ENCODE assay signal across 19 cellular contexts in the genomic region with DNA sequence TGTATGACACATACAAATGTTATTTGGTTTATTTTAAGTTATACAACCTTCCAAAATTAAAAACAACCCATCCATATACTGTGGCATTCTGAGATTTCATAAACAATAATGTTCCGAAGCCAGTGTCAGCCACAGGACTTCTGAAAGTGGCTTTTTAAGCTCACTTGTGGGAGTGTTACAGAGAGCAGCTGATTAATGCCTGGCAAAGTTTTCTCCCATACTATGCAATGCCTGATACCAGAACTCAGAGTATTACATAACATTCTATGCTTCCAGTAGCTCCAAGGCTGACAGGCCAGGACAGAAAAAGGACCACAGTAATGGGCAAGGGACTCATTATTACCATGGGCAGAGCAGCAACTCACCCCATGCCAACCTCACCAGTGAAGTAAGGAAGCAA. TPM values are rescaled to one million over a fixed set of nuclear protein-coding genes. Genes with fewer than 3 reads are reported as not detected.
DNase-seq lines count a peak whose midpoint lies in the region; ATAC-seq and TF ChIP-seq lines count a peak whose summit lies in the region.
"Had no signal": no experiment of that assay in that cellular context is flagged by ENCODE, and none has a peak within 500 bp of the region (broad histone marks: within the 10 kb centered on the region; RNA-seq: fewer than 3 reads in every experiment).

No MANE protein-coding gene starts in this region.

- peaks cover 51% of the 10 kb centered on the region for H3K4me1 Mint-ChIP-seq in activated CD4-positive, alpha-beta T cell treated with anti-CD3 and anti-CD28 coated beads, Interleukin-2, amount 10 ng/mL, durations not matched to agents 24 days and 14 days
- peaks cover 55% of the 10 kb centered on the region for H3K4me1 Mint-ChIP-seq in activated T-helper 2 cell treated with anti-CD3 and anti-CD28 coated beads, Interferon-gamma antibody, Interleukin-2, Interleukin-4, amounts not matched to agents 10 μg/mL and 5 μg/mL and 100 μg/mL, durations not matched to agents 14 hours and 24 hours and 36 hours (ENCODE audit: low read depth)

- H3K9me3 ChIP-seq in DOHH2 (ENCODE audit: control insufficient read depth, insufficient read depth, low read length): no peaks in the 10 kb centered on the region
- no peaks in the 10 kb centered on the region for H3K9me3 ChIP-seq in SJCRH30 (replicated peaks)
- H3K9me3 ChIP-seq: colonic mucosa, tibial artery had no signal

- H3K36me3 Mint-ChIP-seq in activated CD4-positive, alpha-beta T cell treated with anti-CD3 and anti-CD28 coated beads, Interleukin-2, amount 10 ng/mL, durations not matched to agents 24 days and 14 days (ENCODE audit: low read depth): peaks cover 8% of the 10 kb centered on the region
- peaks cover 7% of the 10 kb centered on the region for H3K36me3 Mint-ChIP-seq in activated T-helper 2 cell treated with anti-CD3 and anti-CD28 coated beads, Interferon-gamma antibody, Interleukin-2, Interleukin-4, amounts not matched to agents 10 μg/mL and 5 μg/mL and 100 μg/mL, durations not matched to agents 14 hours and 24 hours and 36 hours (ENCODE audit: low read depth)
- H3K36me3 Mint-ChIP-seq: natural killer cell treated with Interleukin-12 subunit alpha and Interleukin-12 subunit beta and Interleukin-15 and Interleukin-18, amount 100 ng/mL, for 72 hours had no signal

- H3K27me3 ChIP-seq in DOHH2 (ENCODE audit: control insufficient read depth, low read length) (no peaks in the 10 kb centered on the region), SJCRH30 (no peaks in the 10 kb centered on the region; the same call in 1 of the 2 replicates)
- H3K27me3 ChIP-seq: colonic mucosa, tibial artery had no signal

- H3K27me3 Mint-ChIP-seq in activated CD4-positive, alpha-beta T cell treated with anti-CD3 and anti-CD28 coated beads, Interleukin-2, amount 10 ng/mL, durations not matched to agents 24 days and 14 days: no peaks in the 10 kb centered on the region
- no peaks in the 10 kb centered on the region for H3K27me3 Mint-ChIP-seq in activated T-helper 2 cell treated with anti-CD3 and anti-CD28 coated beads, Interferon-gamma antibody, Interleukin-2, Interleukin-4, amounts not matched to agents 10 μg/mL and 5 μg/mL and 100 μg/mL, durations not matched to agents 14 hours and 24 hours and 36 hours (ENCODE audit: low read depth)
- H3K27me3 Mint-ChIP-seq: natural killer cell treated with Interleukin-12 subunit alpha and Interleukin-12 subunit beta and Interleukin-15 and Interleukin-18, amount 100 ng/mL, for 72 hours; progenitor cell of endocrine pancreas had no signal

- H3K27ac Mint-ChIP-seq in activated CD4-positive, alpha-beta T cell treated with anti-CD3 and anti-CD28 coated beads, Interleukin-2, amount 10 ng/mL, durations not matched to agents 24 days and 14 days: peak overlapping the region; percentile 71
- H3K27ac Mint-ChIP-seq in activated T-helper 2 cell treated with anti-CD3 and anti-CD28 coated beads, Interferon-gamma antibody, Interleukin-2, Interleukin-4, amounts not matched to agents 10 μg/mL and 5 μg/mL and 100 μg/mL, durations not matched to agents 14 hours and 24 hours and 36 hours: peak overlapping the region; percentile 50
- H3K27ac Mint-ChIP-seq: GM23338, progenitor cell of endocrine pancreas had no signal

- no peaks in the 10 kb centered on the region for H3K9me2 ChIP-seq in DOHH2 (replicated peaks; ENCODE audit: control insufficient read depth, low read length)

- H3K4me3 ChIP-seq in DOHH2 (ENCODE audit: low read length) (no peak overlapping the region), SJCRH30 (no peak overlapping the region)
- H3K4me3 ChIP-seq: colonic mucosa, GM23338, tibial artery had no signal

- no peaks in the 10 kb centered on the region for H3K79me2 ChIP-seq in DOHH2 (ENCODE audit: control insufficient read depth, low read length)

- peaks cover 16% of the 10 kb centered on the region for H3F3A ChIP-seq in DOHH2 (ENCODE audit: control insufficient read depth, insufficient read depth)

- H4K20me1 ChIP-seq in DOHH2 (ENCODE audit: control insufficient read depth, insufficient read depth, low read depth, low read length): no peaks in the 10 kb centered on the region

- no peaks in the 10 kb centered on the region for H3K9me3 Mint-ChIP-seq in activated CD4-positive, alpha-beta T cell treated with anti-CD3 and anti-CD28 coated beads, Interleukin-2, amount 10 ng/mL, durations not matched to agents 24 days and 14 days
- H3K9me3 Mint-ChIP-seq in activated T-helper 2 cell treated with anti-CD3 and anti-CD28 coated beads, Interferon-gamma antibody, Interleukin-2, Interleukin-4, amounts not matched to agents 10 μg/mL and 5 μg/mL and 100 μg/mL, durations not matched to agents 14 hours and 24 hours and 36 hours: no peaks in the 10 kb centered on the region
- H3K9me3 Mint-ChIP-seq: GM23338; natural killer cell treated with Interleukin-12 subunit alpha and Interleukin-12 subunit beta and Interleukin-15 and Interleukin-18, amount 100 ng/mL, for 72 hours had no signal

- 0 out of 2 replicates have a peak, but pooled peaks cover 4% of the 10 kb centered on the region for H3K36me3 ChIP-seq in DOHH2 (ENCODE audit: control insufficient read depth, low read length)
- H3K36me3 ChIP-seq in SJCRH30: no peaks in the 10 kb centered on the region
- H3K36me3 ChIP-seq: colonic mucosa, tibial artery had no signal

- H3K4me1 ChIP-seq in DOHH2 (ENCODE audit: control insufficient read depth, low read length) (peaks cover 58% of the 10 kb centered on the region), SJCRH30 (no peaks in the 10 kb centered on the region)
- H3K4me1 ChIP-seq: colonic mucosa, tibial artery had no signal

- peak overlapping the region; percentile 88 for H3K27ac ChIP-seq in DOHH2 (ENCODE audit: low read depth, low read length)
- H3K27ac ChIP-seq in SJCRH30: no peak overlapping the region
- H3K27ac ChIP-seq: C4-2B, colonic mucosa, tibial artery had no signal

- peak overlapping the region; percentile 62 for H3K4me2 ChIP-seq in DOHH2 (ENCODE audit: low read length)
- H3K4me2 ChIP-seq: GM23338 had no signal

- DNase-seq in activated CD4-positive, alpha-beta T cell treated with anti-CD3 and anti-CD28 coated beads, Interleukin-2, amount 10 ng/mL, durations not matched to agents 24 days and 14 days: no peak
- no peak for DNase-seq in activated CD4-positive, alpha-beta T cell treated with anti-CD3 and anti-CD28 coated beads, Interleukin-2, amount 50 U/mL, for 48 hours
- no peak for DNase-seq in activated T-helper 2 cell treated with anti-CD3 and anti-CD28 coated beads, Interferon-gamma antibody, Interleukin-2, Interleukin-4, amounts not matched to agents 10 μg/mL and 5 μg/mL and 100 μg/mL, durations not matched to agents 14 hours and 24 hours and 36 hours (ENCODE audit: low spot score)
- DNase-seq in omental fat pad (ENCODE audit: low spot score) (no peak), NOMO-1 (lab: John Stamatoyannopoulos, UW; ENCODE audit: unreplicated experiment in 2 of 2) (no peak), SJCRH30 (no peak), COLO668 (lab: John Stamatoyannopoulos, UW; ENCODE audit: unreplicated experiment) (no peak)
- DNase-seq: activated effector memory CD4-positive, alpha-beta T cell treated with anti-CD3 and anti-CD28 coated beads, Interleukin-2, amount 50 U/mL, for 16 hours; colonic mucosa; DMS79; kidney glomerular epithelial cell; mesendoderm; NCI-H146; tibial artery had no signal

- ATAC-seq in omental fat pad (ENCODE audit: low FRiP score): peak; percentile 62
- ATAC-seq: GM23338 had no signal

- intact Hi-C loops in activated CD4-positive, alpha-beta T cell treated with anti-CD3 and anti-CD28 coated beads, Interleukin-2, amount 10 ng/mL, durations not matched to agents 24 days and 14 days (cut with micrococcal nuclease): loop anchor here (10.0 kb wide), 1 partner anchor 878 kb away; a partner anchor contains a TSS
- intact Hi-C loops in activated T-helper 2 cell treated with anti-CD3 and anti-CD28 coated beads, Interferon-gamma antibody, Interleukin-2, Interleukin-4, amounts not matched to agents 10 μg/mL and 5 μg/mL and 100 μg/mL, durations not matched to agents 14 hours and 24 hours and 36 hours (cut with micrococcal nuclease): loop anchor here (10.0 kb wide), 1 partner anchor 388 kb away; no protein-coding TSS in a partner anchor

- no peak for TF ChIP-seq CTCF in DOHH2 (IDR thresholded peaks at IDR 0.05; ENCODE audit: low read depth, low read length, poor library complexity, severe bottlenecking)
- no peak for TF ChIP-seq CTCF in omental fat pad (IDR thresholded peaks at IDR 0.05)

- peak overlapping the region; percentile 10 for H3K4me3 Mint-ChIP-seq in activated CD4-positive, alpha-beta T cell treated with anti-CD3 and anti-CD28 coated beads, Interleukin-2, amount 10 ng/mL, durations not matched to agents 24 days and 14 days
- H3K4me3 Mint-ChIP-seq in activated T-helper 2 cell treated with anti-CD3 and anti-CD28 coated beads, Interferon-gamma antibody, Interleukin-2, Interleukin-4, amounts not matched to agents 10 μg/mL and 5 μg/mL and 100 μg/mL, durations not matched to agents 14 hours and 24 hours and 36 hours (ENCODE audit: low read depth): no peak overlapping the region
- H3K4me3 Mint-ChIP-seq: GM23338 had no signal

RNA-seq across cellular contexts. Expression of a gene that starts 29.3 kb away (rescaled TPM):
- 20.0 and 27.5 TPM in 2 replicates for total RNA-seq in activated CD4-positive, alpha-beta T cell treated with anti-CD3 and anti-CD28 coated beads, Interleukin-2, amount 10 ng/mL, durations not matched to agents 24 days and 14 days
- total RNA-seq in activated T-helper 2 cell treated with anti-CD3 and anti-CD28 coated beads, Interferon-gamma antibody, Interleukin-2, Interleukin-4, amounts not matched to agents 10 μg/mL and 5 μg/mL and 100 μg/mL, durations not matched to agents 14 hours and 24 hours and 36 hours: 7.7 and 10.2 TPM in 2 replicates
- 10 to 100 TPM in 2 of 4 donors, 1 to 10 TPM in 2; 1.1 to 22.9 (median 15.6) TPM for total RNA-seq in omental fat pad
- 2.7 and 4.8 TPM in 2 replicates for total RNA-seq in SJCRH30 (2014; rRNA removed; shearing (Covaris generic))
